Comparison of ENCODE assay signal across 12 cellular contexts in the genomic region with DNA sequence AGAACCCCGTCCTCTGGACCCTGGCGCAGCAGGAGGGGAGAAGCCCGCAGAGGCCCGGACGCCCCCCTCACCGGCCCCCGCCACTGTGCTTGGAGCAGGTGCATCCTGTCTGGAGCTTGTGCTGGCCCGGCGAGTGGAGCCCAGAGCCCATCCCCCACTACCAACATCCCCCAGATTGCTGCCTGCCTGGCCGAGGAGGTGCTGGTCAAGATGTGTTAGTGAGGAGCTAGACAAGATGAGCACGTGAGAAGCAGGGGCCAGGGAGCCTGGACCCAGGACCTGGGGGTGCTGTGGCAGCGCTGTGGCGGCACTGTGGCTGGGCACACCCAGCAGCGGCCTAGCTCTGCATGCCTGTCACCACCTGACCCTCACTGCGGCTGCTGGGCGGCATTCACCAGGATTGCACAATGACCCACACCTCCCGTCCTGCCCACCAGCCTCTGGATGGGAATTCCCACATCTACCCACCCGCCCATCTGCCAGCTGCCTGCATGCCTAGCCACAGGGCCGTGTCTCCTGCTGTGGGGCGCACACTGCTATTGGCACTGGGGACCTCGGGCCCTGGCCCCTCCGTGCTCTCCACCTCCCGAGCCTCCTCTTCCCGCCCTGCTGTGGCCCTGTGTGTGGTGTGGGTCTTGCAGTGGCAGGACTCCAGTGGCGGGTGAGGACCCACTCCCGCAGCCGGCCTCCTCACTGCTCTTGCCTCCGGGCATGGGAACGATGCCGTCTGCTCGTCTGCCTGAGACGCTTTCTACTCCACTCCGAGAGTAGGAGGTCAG. TPM values are rescaled to one million over a fixed set of nuclear protein-coding genes. Genes with fewer than 3 reads are reported as not detected.
DNase-seq lines count a peak whose midpoint lies in the region; ATAC-seq, FAIRE-seq and TF ChIP-seq lines count a peak whose summit lies in the region.
"Had no signal": no experiment of that assay in that cellular context is flagged by ENCODE, and none has a peak within 500 bp of the region (broad histone marks: within the 10 kb centered on the region; RNA-seq: fewer than 3 reads in every experiment).

No MANE protein-coding gene starts in this region.

- peak; percentile 91 for FAIRE-seq in urothelium cell line (lab: Jason Lieb, UNC)

- no peaks in the 10 kb centered on the region for H3K9me3 ChIP-seq in breast epithelium
- H3K9me3 ChIP-seq in lower lobe of right lung = no peaks in the 10 kb centered on the region

- H3K4me1 Mint-ChIP-seq in MCF 10A (ENCODE audit: insufficient read depth, unreplicated experiment) (no peaks in the 10 kb centered on the region), chondrocyte (ENCODE audit: low read depth) (peaks cover 9% of the 10 kb centered on the region)

- H3K4me1 ChIP-seq in breast epithelium (peaks cover 14% of the 10 kb centered on the region in 2 donors), lower lobe of right lung (peaks cover 66% of the 10 kb centered on the region)

- H3K27me3 ChIP-seq in breast epithelium (no peaks in the 10 kb centered on the region), lower lobe of right lung (ENCODE audit: low read depth) (no peaks in the 10 kb centered on the region)

- H3K4me3 ChIP-seq in breast epithelium (peak overlapping the region; percentile 37 to 55 (median 37)), lower lobe of right lung (peak overlapping the region; percentile 55)

- H3K36me3 Mint-ChIP-seq in MCF 10A (ENCODE audit: insufficient read depth, unreplicated experiment) (peaks cover 4% of the 10 kb centered on the region), chondrocyte (ENCODE audit: low read depth) (no peaks in the 10 kb centered on the region)

- no peak for TF ChIP-seq POLR2A in breast epithelium (IDR thresholded peaks at IDR 0.05)

- H3K9me3 Mint-ChIP-seq in MCF 10A (ENCODE audit: unreplicated experiment) (no peaks in the 10 kb centered on the region), chondrocyte (ENCODE audit: low read depth) (no peaks in the 10 kb centered on the region)
- H3K9me3 Mint-ChIP-seq: activated naive CD8-positive, alpha-beta T cell treated with anti-CD3 and anti-CD28 coated beads, Interleukin-2, amount 50 U/mL, for 24 hours; stimulated activated naive CD8-positive, alpha-beta T cell treated with anti-CD3 and anti-CD28 coated beads, Interleukin-15, amount 100 ng/mL, for 72 hours had no signal

- peak; percentile 58 to 61 for ATAC-seq in lower lobe of right lung
- ATAC-seq: activated naive CD8-positive, alpha-beta T cell treated with anti-CD3 and anti-CD28 coated beads, Interleukin-2, amount 50 U/mL, for 24 hours had no signal

- intact Hi-C loops in breast epithelium (cut with DNase I; ENCODE audit: low total_unique reads) = no loop called here
- intact Hi-C loops in MCF 10A (cut with micrococcal nuclease) = no loop called here
- intact Hi-C loops in lower lobe of right lung (cut with DNase I) = no loop called here

- no peak overlapping the region for H3K27ac Mint-ChIP-seq in MCF 10A (ENCODE audit: low read depth, unreplicated experiment)
- no peak overlapping the region for H3K27ac Mint-ChIP-seq in chondrocyte (ENCODE audit: unreplicated experiment)
- H3K27ac Mint-ChIP-seq: activated naive CD8-positive, alpha-beta T cell treated with anti-CD3 and anti-CD28 coated beads, Interleukin-2, amount 50 U/mL, for 24 hours; stimulated activated naive CD8-positive, alpha-beta T cell treated with anti-CD3 and anti-CD28 coated beads, Interleukin-15, amount 100 ng/mL, for 72 hours had no signal

- H3K36me3 ChIP-seq in breast epithelium (no peaks in the 10 kb centered on the region), lower lobe of right lung (peaks cover 19% of the 10 kb centered on the region)

- BruUV-seq in MCF 10A (replicated peaks; lab: Mats Ljungman, UMichigan) = no TSS peak

- H3K27me3 Mint-ChIP-seq in MCF 10A (ENCODE audit: insufficient read depth, unreplicated experiment) (no peaks in the 10 kb centered on the region), chondrocyte (ENCODE audit: low read depth) (no peaks in the 10 kb centered on the region)
- H3K27me3 Mint-ChIP-seq: activated naive CD8-positive, alpha-beta T cell treated with anti-CD3 and anti-CD28 coated beads, Interleukin-2, amount 50 U/mL, for 24 hours had no signal

- CTCF ChIA-PET in MCF 10A (lab: Yijun Ruan, JAX) = interaction anchor here (0.7 to 1.0 kb wide), 2 partner anchors 10 to 101 kb away, joined by 3 to 4 read pairs; no protein-coding TSS in a partner anchor

- POLR2A ChIA-PET in MCF 10A (lab: Yijun Ruan, JAX) = no interaction called here

- TF ChIP-seq CTCF in breast epithelium (IDR thresholded peaks at IDR 0.05) (no peak), MCF 10A (IDR thresholded peaks at IDR 0.05; ENCODE audit: unreplicated experiment) (no peak), chondrocyte (IDR thresholded peaks at IDR 0.05) (no peak), lower lobe of right lung (IDR thresholded peaks at IDR 0.05) (no peak)

- DNase-seq in breast epithelium (ENCODE audit: low spot score in 2 of 2) (peak in 1 of 2 donors; percentile 56), MCF 10A (ENCODE audit: unreplicated experiment) (no peak), chondrocyte (ENCODE audit: low spot score) (peak; percentile 92), lower lobe of right lung (peak; percentile 79), urothelium cell line (ENCODE audit: low spot score) (no peak), activated gamma-delta T cell (lab: John Stamatoyannopoulos, UW) (no peak)
- no peak for DNase-seq in activated CD4-positive, CD25-positive, alpha-beta regulatory T cell treated with anti-CD3 and anti-CD28 coated beads, Interleukin-2, amount 50 U/mL, for 72 hours
- no peak for DNase-seq in stimulated activated CD4-positive, alpha-beta T cell treated with anti-CD3 and anti-CD28 coated beads, Interleukin-2, amount 100 ng/mL, for 48 hours
- DNase-seq: activated CD4-positive, alpha-beta T cell treated with anti-CD3 and anti-CD28 coated beads for 4 hours; activated naive CD8-positive, alpha-beta T cell treated with anti-CD3 and anti-CD28 coated beads, Interleukin-2, amount 50 U/mL, for 24 hours; NCI-H1105; stimulated activated naive CD8-positive, alpha-beta T cell treated with anti-CD3 and anti-CD28 coated beads, Interleukin-15, amount 100 ng/mL, for 72 hours had no signal

- H3K4me3 Mint-ChIP-seq in MCF 10A (ENCODE audit: unreplicated experiment) = no peak overlapping the region
- no peak overlapping the region for H3K4me3 Mint-ChIP-seq in chondrocyte (ENCODE audit: unreplicated experiment)

- H3K27ac ChIP-seq in breast epithelium (peak overlapping the region in 1 of 2 donors; percentile 90), lower lobe of right lung (peak overlapping the region; percentile 88)

RNA-seq across cellular contexts. Expression of gene GPR146, which starts 11.8 kb away (rescaled TPM):
- 10 to 100 TPM; 24.1 to 56.8 (median 43.6) TPM for total RNA-seq in breast epithelium
- total RNA-seq in MCF 10A (2022) = 0.27 TPM in 1 of 2 replicates, not detected in the other
- 1.4 to 4.4 TPM (median 3.8 TPM) in 3 replicates for total RNA-seq in chondrocyte
- 44.8 TPM for total RNA-seq in lower lobe of right lung

RNA-seq across cellular contexts. Expression of gene GPER1, which starts 31.7 kb away (rescaled TPM):
- total RNA-seq in breast epithelium = 1 to 10 TPM; 2.6 to 3.3 (median 3.2) TPM
- total RNA-seq in MCF 10A (2022) = 0.28 and 0.32 TPM in 2 replicates
- 5.7 to 9.9 TPM (median 9.5 TPM) in 3 replicates for total RNA-seq in chondrocyte
- total RNA-seq in lower lobe of right lung = 26.0 TPM

Comparison
In these comparisons a context has a peak if more than half of its experiments do, and no peak if none do; other contexts are left out.
1. DNase-seq: peak in chondrocyte (single experiment) and lower lobe of right lung (single experiment); none in MCF 10A (single experiment), urothelium cell line (single experiment), activated CD4-positive, CD25-positive, alpha-beta regulatory T cell treated with anti-CD3 and anti-CD28 coated beads, Interleukin-2, amount 50 U/mL, for 72 hours (single experiment), activated gamma-delta T cell (single experiment) and stimulated activated CD4-positive, alpha-beta T cell treated with anti-CD3 and anti-CD28 coated beads, Interleukin-2, amount 100 ng/mL, for 48 hours (0 of 2).